Comparison of ENCODE assay signal across 1 cellular context in genomic region chr2:28544405-28544914, GRCh38.
A peak's percentile ranks its signal among the peaks of the same experiment; 100 is the strongest.
TF ChIP-seq lines count a peak whose summit lies in the region.

No MANE protein-coding gene starts in this region.

TF ChIP-seq in K562, 482 proteins besides CTCF, POLR2A, EP300 and RAD21 (continued from another document):
- TF ChIP-seq THRAP3 (IDR thresholded peaks at IDR 0.05; ENCODE audit: borderline replicate concordance) = no peak
- no peak for TF ChIP-seq POLR3G (IDR thresholded peaks at IDR 0.05; ENCODE audit: extremely low read depth, insufficient read length, insufficient replicate concordance)
- TF ChIP-seq SMARCE1 (IDR thresholded peaks at IDR 0.05) = peak; percentile 50; the same call in 1 of the 2 replicates
- no peak for TF ChIP-seq GABPB1 (CRISPR knock-in tag; IDR thresholded peaks at IDR 0.05)
- no peak for TF ChIP-seq ZNF311 (CRISPR knock-in tag; IDR thresholded peaks at IDR 0.05)
- no peak for TF ChIP-seq THRB (CRISPR knock-in tag; conservative IDR thresholded peaks at IDR 0.05)
- no peak for TF ChIP-seq MBD2 (IDR thresholded peaks at IDR 0.05; ENCODE audit: borderline replicate concordance, low read depth)
- no peak for TF ChIP-seq HOXB6 (CRISPR knock-in tag; IDR thresholded peaks at IDR 0.05; ENCODE audit: borderline replicate concordance)
- no peak for TF ChIP-seq NBN (IDR thresholded peaks at IDR 0.05; ENCODE audit: low read depth)
- no peak for TF ChIP-seq SMAD3 (CRISPR knock-in tag; conservative IDR thresholded peaks at IDR 0.05)
- peak; percentile 39 for TF ChIP-seq CREM (IDR thresholded peaks at IDR 0.05; ENCODE audit: low read depth)
- TF ChIP-seq CTBP1 (IDR thresholded peaks at IDR 0.05; ENCODE audit: borderline replicate concordance) = peak; percentile 80
- TF ChIP-seq, protein P1, sequence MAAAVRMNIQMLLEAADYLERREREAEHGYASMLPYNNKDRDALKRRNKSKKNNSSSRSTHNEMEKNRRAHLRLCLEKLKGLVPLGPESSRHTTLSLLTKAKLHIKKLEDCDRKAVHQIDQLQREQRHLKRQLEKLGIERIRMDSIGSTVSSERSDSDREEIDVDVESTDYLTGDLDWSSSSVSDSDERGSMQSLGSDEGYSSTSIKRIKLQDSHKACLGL (CRISPR knock-in tag; IDR thresholded peaks at IDR 0.05; ENCODE audit: borderline replicate concordance, poor library complexity, severe bottlenecking) = no peak
- no peak for TF ChIP-seq KHSRP (IDR thresholded peaks at IDR 0.05)
- 0 out of 2 replicates have a peak, but pooled peaks have one; percentile 27 for TF ChIP-seq ZNF589 (CRISPR knock-in tag; IDR thresholded peaks at IDR 0.05; ENCODE audit: low read depth)
- no peak for TF ChIP-seq ZFP91 (CRISPR knock-in tag; IDR thresholded peaks at IDR 0.05)
- no peak for TF ChIP-seq ZNF408 (CRISPR knock-in tag; IDR thresholded peaks at IDR 0.05; ENCODE audit: low read depth)
- TF ChIP-seq MTF1 (CRISPR knock-in tag; IDR thresholded peaks at IDR 0.05; ENCODE audit: borderline replicate concordance) = no peak
- TF ChIP-seq ZNF121 (CRISPR knock-in tag; conservative IDR thresholded peaks at IDR 0.05) = no peak
- peak; percentile 71; the same call in 1 of the 2 replicates for TF ChIP-seq ESRRA (IDR thresholded peaks at IDR 0.05; ENCODE audit: borderline replicate concordance, low read depth)
- TF ChIP-seq SPI1 (IDR thresholded peaks at IDR 0.05; ENCODE audit: borderline replicate concordance, low read depth, low read length) = no peak
- peak; percentile 46; the same call in 1 of the 2 replicates for TF ChIP-seq SOX6 (IDR thresholded peaks at IDR 0.05)
- no peak for TF ChIP-seq HNRNPL (IDR thresholded peaks at IDR 0.05; ENCODE audit: low read depth, low read length)
- no peak for TF ChIP-seq PHF20 (IDR thresholded peaks at IDR 0.05; ENCODE audit: partially characterized antibody)
- TF ChIP-seq USF1 (CRISPR knock-in tag; IDR thresholded peaks at IDR 0.05) = no peak
- TF ChIP-seq FOSL1 (tag; conservative IDR thresholded peaks at IDR 0.05) = peak; percentile 78
- no peak for TF ChIP-seq ATF4 (CRISPR knock-in tag; IDR thresholded peaks at IDR 0.05)
- peak; percentile 65 for TF ChIP-seq ETV1 (tag; conservative IDR thresholded peaks at IDR 0.05; ENCODE audit: low read depth)
